1 cellular context compared by ENCODE assay signal in the genomic region with DNA sequence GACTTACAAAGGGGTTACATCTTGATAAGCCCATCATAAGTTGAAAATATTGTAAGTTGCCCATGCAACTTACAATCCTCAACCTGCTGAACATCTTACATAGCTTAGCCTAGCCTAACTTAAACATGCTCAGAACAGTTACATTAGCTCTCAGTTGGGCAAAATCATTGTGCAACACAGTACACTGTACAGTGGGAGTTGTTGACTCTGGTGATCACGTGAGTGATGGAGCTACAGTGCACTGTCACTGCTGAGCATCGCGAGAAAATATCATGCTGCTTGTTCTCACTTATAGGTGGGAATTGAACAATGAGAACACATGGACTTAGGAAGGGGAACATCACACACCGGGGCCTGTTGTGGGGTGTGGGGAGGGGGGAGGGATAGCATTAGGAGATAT.
TF ChIP-seq lines count a peak whose summit lies in the region.

No MANE protein-coding gene starts in this region.

TF ChIP-seq in HepG2, 621 proteins besides CTCF, POLR2A, EP300 and RAD21 (continued from another document and continues in another):
- TF ChIP-seq ARID5B (CRISPR knock-in tag; IDR thresholded peaks at IDR 0.05) = peak; percentile 50; the same call in 1 of the 2 replicates
- TF ChIP-seq GATAD2A (CRISPR knock-in tag; IDR thresholded peaks at IDR 0.05) = peak; percentile 69
- TF ChIP-seq ZNF570 (CRISPR knock-in tag; IDR thresholded peaks at IDR 0.05; ENCODE audit: borderline replicate concordance) = no peak
- TF ChIP-seq FOSL2 (CRISPR knock-in tag; IDR thresholded peaks at IDR 0.05) = peak; percentile 64
- TF ChIP-seq ZNF180 (CRISPR knock-in tag; IDR thresholded peaks at IDR 0.05; ENCODE audit: borderline replicate concordance, low read depth) = no peak
- TF ChIP-seq FOXA1 (IDR thresholded peaks at IDR 0.05) = peak; percentile 31; the same call in 1 of the 2 replicates
- peak; percentile 99 for TF ChIP-seq FOXA1 (CRISPR knock-in tag; IDR thresholded peaks at IDR 0.05)
- TF ChIP-seq SP2 (CRISPR knock-in tag; IDR thresholded peaks at IDR 0.05) = no peak
- no peak for TF ChIP-seq SOX13 (IDR thresholded peaks at IDR 0.05)
- peak in 1 of 2 experiments; percentile 56; a peak in 1 of 4 replicates for TF ChIP-seq SOX13 (CRISPR knock-in tag; conservative IDR thresholded peaks at IDR 0.05 in 1 of 2, IDR thresholded peaks at IDR 0.05 in 1 of 2)
- TF ChIP-seq FOXO1 (CRISPR knock-in tag; IDR thresholded peaks at IDR 0.05) = 0 out of 2 replicates have a peak, but pooled peaks have one; percentile 15
- TF ChIP-seq ZFP62 (CRISPR knock-in tag; IDR thresholded peaks at IDR 0.05) = no peak
- peak; percentile 45; the same call in 1 of the 2 replicates for TF ChIP-seq ZNF644 (CRISPR knock-in tag; IDR thresholded peaks at IDR 0.05; ENCODE audit: low read depth)
- no peak for TF ChIP-seq PRMT3 (CRISPR knock-in tag; IDR thresholded peaks at IDR 0.05; ENCODE audit: borderline replicate concordance, low read depth)
- no peak for TF ChIP-seq ZMAT3 (CRISPR knock-in tag; conservative IDR thresholded peaks at IDR 0.05)
- TF ChIP-seq FOXK1 (CRISPR knock-in tag; IDR thresholded peaks at IDR 0.05; ENCODE audit: borderline replicate concordance, low read depth) = peak; percentile 56; the same call in 1 of the 2 replicates
- no peak for TF ChIP-seq ZNF335 (CRISPR knock-in tag; IDR thresholded peaks at IDR 0.05)
- peak; percentile 31; the same call in 1 of the 2 replicates for TF ChIP-seq KAT8 (CRISPR knock-in tag; IDR thresholded peaks at IDR 0.05)
- 0 out of 2 replicates have a peak, but pooled peaks have one; percentile 30 for TF ChIP-seq ZNF205 (CRISPR knock-in tag; IDR thresholded peaks at IDR 0.05)
- no peak for TF ChIP-seq THAP7 (CRISPR knock-in tag; IDR thresholded peaks at IDR 0.05)
- TF ChIP-seq CEBPG (CRISPR knock-in tag; IDR thresholded peaks at IDR 0.05) = peak; percentile 95
- TF ChIP-seq BCL6 (CRISPR knock-in tag; IDR thresholded peaks at IDR 0.05) = 0 out of 2 replicates have a peak, but pooled peaks have one; percentile 31
- TF ChIP-seq, protein P1, sequence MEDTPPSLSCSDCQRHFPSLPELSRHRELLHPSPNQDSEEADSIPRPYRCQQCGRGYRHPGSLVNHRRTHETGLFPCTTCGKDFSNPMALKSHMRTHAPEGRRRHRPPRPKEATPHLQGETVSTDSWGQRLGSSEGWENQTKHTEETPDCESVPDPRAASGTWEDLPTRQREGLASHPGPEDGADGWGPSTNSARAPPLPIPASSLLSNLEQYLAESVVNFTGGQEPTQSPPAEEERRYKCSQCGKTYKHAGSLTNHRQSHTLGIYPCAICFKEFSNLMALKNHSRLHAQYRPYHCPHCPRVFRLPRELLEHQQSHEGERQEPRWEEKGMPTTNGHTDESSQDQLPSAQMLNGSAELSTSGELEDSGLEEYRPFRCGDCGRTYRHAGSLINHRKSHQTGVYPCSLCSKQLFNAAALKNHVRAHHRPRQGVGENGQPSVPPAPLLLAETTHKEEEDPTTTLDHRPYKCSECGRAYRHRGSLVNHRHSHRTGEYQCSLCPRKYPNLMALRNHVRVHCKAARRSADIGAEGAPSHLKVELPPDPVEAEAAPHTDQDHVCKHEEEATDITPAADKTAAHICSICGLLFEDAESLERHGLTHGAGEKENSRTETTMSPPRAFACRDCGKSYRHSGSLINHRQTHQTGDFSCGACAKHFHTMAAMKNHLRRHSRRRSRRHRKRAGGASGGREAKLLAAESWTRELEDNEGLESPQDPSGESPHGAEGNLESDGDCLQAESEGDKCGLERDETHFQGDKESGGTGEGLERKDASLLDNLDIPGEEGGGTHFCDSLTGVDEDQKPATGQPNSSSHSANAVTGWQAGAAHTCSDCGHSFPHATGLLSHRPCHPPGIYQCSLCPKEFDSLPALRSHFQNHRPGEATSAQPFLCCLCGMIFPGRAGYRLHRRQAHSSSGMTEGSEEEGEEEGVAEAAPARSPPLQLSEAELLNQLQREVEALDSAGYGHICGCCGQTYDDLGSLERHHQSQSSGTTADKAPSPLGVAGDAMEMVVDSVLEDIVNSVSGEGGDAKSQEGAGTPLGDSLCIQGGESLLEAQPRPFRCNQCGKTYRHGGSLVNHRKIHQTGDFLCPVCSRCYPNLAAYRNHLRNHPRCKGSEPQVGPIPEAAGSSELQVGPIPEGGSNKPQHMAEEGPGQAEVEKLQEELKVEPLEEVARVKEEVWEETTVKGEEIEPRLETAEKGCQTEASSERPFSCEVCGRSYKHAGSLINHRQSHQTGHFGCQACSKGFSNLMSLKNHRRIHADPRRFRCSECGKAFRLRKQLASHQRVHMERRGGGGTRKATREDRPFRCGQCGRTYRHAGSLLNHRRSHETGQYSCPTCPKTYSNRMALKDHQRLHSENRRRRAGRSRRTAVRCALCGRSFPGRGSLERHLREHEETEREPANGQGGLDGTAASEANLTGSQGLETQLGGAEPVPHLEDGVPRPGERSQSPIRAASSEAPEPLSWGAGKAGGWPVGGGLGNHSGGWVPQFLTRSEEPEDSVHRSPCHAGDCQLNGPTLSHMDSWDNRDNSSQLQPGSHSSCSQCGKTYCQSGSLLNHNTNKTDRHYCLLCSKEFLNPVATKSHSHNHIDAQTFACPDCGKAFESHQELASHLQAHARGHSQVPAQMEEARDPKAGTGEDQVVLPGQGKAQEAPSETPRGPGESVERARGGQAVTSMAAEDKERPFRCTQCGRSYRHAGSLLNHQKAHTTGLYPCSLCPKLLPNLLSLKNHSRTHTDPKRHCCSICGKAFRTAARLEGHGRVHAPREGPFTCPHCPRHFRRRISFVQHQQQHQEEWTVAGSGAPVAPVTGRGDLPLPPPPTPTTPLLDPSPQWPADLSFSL (CRISPR knock-in tag; IDR thresholded peaks at IDR 0.05) = no peak
- TF ChIP-seq PRDM15 (CRISPR knock-in tag; IDR thresholded peaks at IDR 0.05) = no peak
- no peak for TF ChIP-seq MBD4 (IDR thresholded peaks at IDR 0.05; ENCODE audit: borderline replicate concordance, low read length)
- TF ChIP-seq ZBTB14 (CRISPR knock-in tag; IDR thresholded peaks at IDR 0.05) = no peak
- TF ChIP-seq, protein P2, sequence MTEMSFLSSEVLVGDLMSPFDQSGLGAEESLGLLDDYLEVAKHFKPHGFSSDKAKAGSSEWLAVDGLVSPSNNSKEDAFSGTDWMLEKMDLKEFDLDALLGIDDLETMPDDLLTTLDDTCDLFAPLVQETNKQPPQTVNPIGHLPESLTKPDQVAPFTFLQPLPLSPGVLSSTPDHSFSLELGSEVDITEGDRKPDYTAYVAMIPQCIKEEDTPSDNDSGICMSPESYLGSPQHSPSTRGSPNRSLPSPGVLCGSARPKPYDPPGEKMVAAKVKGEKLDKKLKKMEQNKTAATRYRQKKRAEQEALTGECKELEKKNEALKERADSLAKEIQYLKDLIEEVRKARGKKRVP (CRISPR knock-in tag; IDR thresholded peaks at IDR 0.05) = 0 out of 4 replicates have a peak, but pooled peaks of 1 of the 2 experiments have one; percentile 36
- TF ChIP-seq CC2D1A (CRISPR knock-in tag; IDR thresholded peaks at IDR 0.05) = no peak
- TF ChIP-seq SOX5 (CRISPR knock-in tag; IDR thresholded peaks at IDR 0.05; ENCODE audit: borderline replicate concordance) = peak; percentile 64
- TF ChIP-seq, protein P3, sequence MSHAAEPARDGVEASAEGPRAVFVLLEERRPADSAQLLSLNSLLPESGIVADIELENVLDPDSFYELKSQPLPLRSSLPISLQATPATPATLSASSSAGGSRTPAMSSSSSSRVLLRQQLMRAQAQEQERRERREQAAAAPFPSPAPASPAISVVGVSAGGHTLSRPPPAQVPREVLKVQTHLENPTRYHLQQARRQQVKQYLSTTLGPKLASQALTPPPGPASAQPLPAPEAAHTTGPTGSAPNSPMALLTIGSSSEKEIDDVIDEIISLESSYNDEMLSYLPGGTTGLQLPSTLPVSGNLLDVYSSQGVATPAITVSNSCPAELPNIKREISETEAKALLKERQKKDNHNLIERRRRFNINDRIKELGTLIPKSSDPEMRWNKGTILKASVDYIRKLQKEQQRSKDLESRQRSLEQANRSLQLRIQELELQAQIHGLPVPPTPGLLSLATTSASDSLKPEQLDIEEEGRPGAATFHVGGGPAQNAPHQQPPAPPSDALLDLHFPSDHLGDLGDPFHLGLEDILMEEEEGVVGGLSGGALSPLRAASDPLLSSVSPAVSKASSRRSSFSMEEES (CRISPR knock-in tag; IDR thresholded peaks at IDR 0.05) = peak; percentile 68; the same call in 1 of the 2 replicates
- TF ChIP-seq DPF2 (CRISPR knock-in tag; IDR thresholded peaks at IDR 0.05; ENCODE audit: borderline replicate concordance, low read depth) = no peak
- peak; percentile 95 for TF ChIP-seq FOXA3 (CRISPR knock-in tag; IDR thresholded peaks at IDR 0.05)
- TF ChIP-seq PAX8 (CRISPR knock-in tag; IDR thresholded peaks at IDR 0.05; ENCODE audit: borderline replicate concordance) = no peak
- peak; percentile 39; the same call in 1 of the 2 replicates for TF ChIP-seq SAP130 (CRISPR knock-in tag; IDR thresholded peaks at IDR 0.05; ENCODE audit: low read depth)
- TF ChIP-seq, protein P4, sequence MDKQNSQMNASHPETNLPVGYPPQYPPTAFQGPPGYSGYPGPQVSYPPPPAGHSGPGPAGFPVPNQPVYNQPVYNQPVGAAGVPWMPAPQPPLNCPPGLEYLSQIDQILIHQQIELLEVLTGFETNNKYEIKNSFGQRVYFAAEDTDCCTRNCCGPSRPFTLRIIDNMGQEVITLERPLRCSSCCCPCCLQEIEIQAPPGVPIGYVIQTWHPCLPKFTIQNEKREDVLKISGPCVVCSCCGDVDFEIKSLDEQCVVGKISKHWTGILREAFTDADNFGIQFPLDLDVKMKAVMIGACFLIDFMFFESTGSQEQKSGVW (CRISPR knock-in tag; IDR thresholded peaks at IDR 0.05; ENCODE audit: borderline replicate concordance) = no peak
- TF ChIP-seq ZBTB3 (CRISPR knock-in tag; IDR thresholded peaks at IDR 0.05; ENCODE audit: borderline replicate concordance, low read depth) = peak; percentile 96; the same call in 1 of the 2 replicates
